In genomic region chr3:137121704-137122314, GRCh38 we compare ENCODE assay signal across 8 cellular contexts.
A peak's percentile ranks its signal among the peaks of the same experiment; 100 is the strongest.
DNase-seq lines count a peak whose midpoint lies in the region; ATAC-seq and TF ChIP-seq lines count a peak whose summit lies in the region.

No MANE protein-coding gene starts in this region.

- intact Hi-C loops in left colon (cut with DNase I, micrococcal nuclease) = no loop called here

- no peak overlapping the region for H3K4me3 ChIP-seq in H7 (ENCODE audit: insufficient read depth, low read depth, low read length)

- DNase-seq in activated CD4-positive, alpha-beta T cell treated with anti-CD3 and anti-CD28 coated beads for 48 hours = peak; percentile 32
- no peak for DNase-seq in activated CD4-positive, alpha-beta T cell treated with anti-CD3 and anti-CD28 coated beads, Interleukin-2, amount 50 U/mL, for 4 hours
- DNase-seq in H7 (peak; percentile 57), NCI-H1048 (lab: John Stamatoyannopoulos, UW) (peak; percentile 9), left colon (peak in 1 of 2 donors; percentile 16), NCI-H510A treated with DMSO at 0.1 percent for 48 hours (lab: John Stamatoyannopoulos, UW) (no peak)
- peak; percentile 15 for DNase-seq in activated naive CD4-positive, alpha-beta T cell treated with anti-CD3 and anti-CD28 coated beads, Interleukin-2, amount 50 U/mL, for 16 hours

- ATAC-seq in left colon = peak; percentile 42
- no peak for ATAC-seq in GM18505 (IDR thresholded peaks at IDR 0.05; ENCODE audit: unreplicated experiment)

- no peak for TF ChIP-seq POLR2A in GM18505 (IDR thresholded peaks at IDR 0.05; ENCODE audit: borderline replicate concordance, extremely low read depth, insufficient read depth, insufficient read length)

- no peaks in the 10 kb centered on the region for H3K27me3 ChIP-seq in H7 (ENCODE audit: control insufficient read depth, insufficient read depth, low read length)

- H3K36me3 ChIP-seq in H7 (replicated peaks; ENCODE audit: control insufficient read depth, insufficient read depth, low read length) = no peaks in the 10 kb centered on the region

Comparison
In these comparisons a context has a peak if more than half of its experiments do, and no peak if none do; other contexts are left out.
1. DNase-seq: peak in activated CD4-positive, alpha-beta T cell treated with anti-CD3 and anti-CD28 coated beads for 48 hours (single experiment), H7 (single experiment), NCI-H1048 (single experiment) and activated naive CD4-positive, alpha-beta T cell treated with anti-CD3 and anti-CD28 coated beads, Interleukin-2, amount 50 U/mL, for 16 hours (single experiment); none in activated CD4-positive, alpha-beta T cell treated with anti-CD3 and anti-CD28 coated beads, Interleukin-2, amount 50 U/mL, for 4 hours (0 of 2) and NCI-H510A treated with DMSO at 0.1 percent for 48 hours (single experiment).